9 cellular contexts compared by ENCODE assay signal in genomic region chr3:46214751-46215352, GRCh38. TPM values are rescaled to one million over a fixed set of nuclear protein-coding genes. Genes with fewer than 3 reads are reported as not detected.
DNase-seq lines count a peak whose midpoint lies in the region; ATAC-seq and TF ChIP-seq lines count a peak whose summit lies in the region.
"Had no signal": no experiment of that assay in that cellular context is flagged by ENCODE, and none has a peak within 500 bp of the region (broad histone marks: within the 10 kb centered on the region; RNA-seq: fewer than 3 reads in every experiment).

No MANE protein-coding gene starts in this region.

- no peak overlapping the region for H3K27ac Mint-ChIP-seq in MCF 10A (ENCODE audit: low read depth, unreplicated experiment)

- H3K4me3 Mint-ChIP-seq in MCF 10A (ENCODE audit: unreplicated experiment), result no peak overlapping the region
- no peak overlapping the region for H3K4me3 Mint-ChIP-seq in activated T-cell treated with anti-CD3 and anti-CD28 coated beads, Interleukin-2, amount 50 U/mL, for 4 hours

- peaks cover 14% of the 10 kb centered on the region for H3K9me3 Mint-ChIP-seq in MCF 10A (ENCODE audit: unreplicated experiment)
- no peaks in the 10 kb centered on the region for H3K9me3 Mint-ChIP-seq in activated T-cell treated with anti-CD3 and anti-CD28 coated beads, Interleukin-2, amount 50 U/mL, for 4 hours

- H3K9me3 ChIP-seq in breast epithelium, result no peaks in the 10 kb centered on the region
- no peaks in the 10 kb centered on the region for H3K9me3 ChIP-seq in thyroid gland

- H3K4me3 ChIP-seq in breast epithelium (no peak overlapping the region), thyroid gland (replicated peaks in 1 of 3) (no peak overlapping the region)

- no peak overlapping the region for H3K27ac ChIP-seq in breast epithelium
- H3K27ac ChIP-seq in thyroid gland, result no peak overlapping the region

- TF ChIP-seq POLR2A in breast epithelium (IDR thresholded peaks at IDR 0.05), result no peak
- TF ChIP-seq POLR2A in thyroid gland (IDR thresholded peaks at IDR 0.05), result no peak

- H3K36me3 Mint-ChIP-seq in MCF 10A (ENCODE audit: insufficient read depth, unreplicated experiment), result no peaks in the 10 kb centered on the region
- no peaks in the 10 kb centered on the region for H3K36me3 Mint-ChIP-seq in activated T-cell treated with anti-CD3 and anti-CD28 coated beads, Interleukin-2, amount 50 U/mL, for 4 hours (ENCODE audit: insufficient read depth)

- no peak for DNase-seq in MCF 10A (ENCODE audit: unreplicated experiment)
- no peak for DNase-seq in breast epithelium (ENCODE audit: low spot score in 2 of 2)
- DNase-seq in NCI-H2107 treated with DMSO at 0.1 percent for 48 hours (lab: John Stamatoyannopoulos, UW; ENCODE audit: unreplicated experiment), result peak; percentile 95
- DNase-seq in dermis blood vessel endothelial cell, result peak; percentile 11
- peak; percentile 25 to 26 for DNase-seq in thyroid gland
- DNase-seq in NCI-H1048 (lab: John Stamatoyannopoulos, UW), result no peak
- DNase-seq in activated T-cell treated with anti-CD3 and anti-CD28 coated beads, Interleukin-2, amount 50 U/mL, for 4 hours, result no peak

- POLR2A ChIA-PET in MCF 10A (lab: Yijun Ruan, JAX), result interaction anchor here (0.6 to 1.3 kb wide), 2 partner anchors 29 to 171 kb away, joined by 3 to 5 read pairs; no protein-coding TSS in a partner anchor

- ATAC-seq in activated T-cell treated with anti-CD3 and anti-CD28 coated beads, Interleukin-2, amount 50 U/mL, for 4 hours, result no peak
- ATAC-seq in GM21619 (IDR thresholded peaks at IDR 0.05; ENCODE audit: unreplicated experiment), result no peak

- H3K4me1 Mint-ChIP-seq in MCF 10A (ENCODE audit: insufficient read depth, unreplicated experiment), result no peaks in the 10 kb centered on the region
- no peaks in the 10 kb centered on the region for H3K4me1 Mint-ChIP-seq in activated T-cell treated with anti-CD3 and anti-CD28 coated beads, Interleukin-2, amount 50 U/mL, for 4 hours (ENCODE audit: low read depth)

- H3K36me3 ChIP-seq in breast epithelium (no peaks in the 10 kb centered on the region), thyroid gland (no peaks in the 10 kb centered on the region)

- TF ChIP-seq CTCF in MCF 10A (IDR thresholded peaks at IDR 0.05; ENCODE audit: unreplicated experiment) (peak; percentile 44), breast epithelium (IDR thresholded peaks at IDR 0.05) (no peak), thyroid gland (IDR thresholded peaks at IDR 0.05) (no peak)

- 23% methylated on average over 1 of the region's 1 CpG; no CpG with 5 or more reads in 1 of the 2 donors for WGBS in thyroid gland, 2 donors

- H3K27me3 ChIP-seq in breast epithelium (no peaks in the 10 kb centered on the region), thyroid gland (no peaks in the 10 kb centered on the region)

- intact Hi-C loops in MCF 10A (cut with micrococcal nuclease), result loop anchor here (1.0 kb wide), 1 partner anchor 157 kb away; no protein-coding TSS in a partner anchor
- intact Hi-C loops in breast epithelium (cut with DNase I; ENCODE audit: low total_unique reads), result no loop called here
- intact Hi-C loops in thyroid gland (cut with DNase I), result no loop called here

- CTCF ChIA-PET in MCF 10A (lab: Yijun Ruan, JAX), result interaction anchor here (0.6 to 7.0 kb wide), 12 partner anchors 8 to 524 kb away, joined by 3 to 89 read pairs (median 4); partner anchors contain the start of gene CCR5

- no TSS peak for BruUV-seq in MCF 10A (replicated peaks; lab: Mats Ljungman, UMichigan)

- H3K4me1 ChIP-seq in breast epithelium (no peaks in the 10 kb centered on the region), thyroid gland (no peaks in the 10 kb centered on the region)

- H3K27me3 Mint-ChIP-seq in MCF 10A (ENCODE audit: insufficient read depth, unreplicated experiment), result peaks cover 12% of the 10 kb centered on the region
- no peaks in the 10 kb centered on the region for H3K27me3 Mint-ChIP-seq in activated T-cell treated with anti-CD3 and anti-CD28 coated beads, Interleukin-2, amount 50 U/mL, for 4 hours (ENCODE audit: low read depth)

RNA-seq across cellular contexts. Expression of gene CCR1, which starts 6.7 kb away (rescaled TPM):
- not detected in 2 replicates for total RNA-seq in MCF 10A (2022)
- total RNA-seq in breast epithelium, result 10 to 100 TPM in 1 of 3 donors, 1 to 10 TPM in 2; 4.3 to 15.0 (median 9.2) TPM
- not detected in 2 replicates for total RNA-seq in dermis blood vessel endothelial cell
- total RNA-seq in thyroid gland, result 1 to 10 TPM in 3 of 4 donors, under 1 TPM in 1; 0.98 to 3.4 (median 2.3) TPM
- 1 to 10 TPM in 2 of 3 donors, under 1 TPM in 1; 0.57 to 3.2 (median 1.2) TPM for total RNA-seq in activated T-cell treated with anti-CD3 and anti-CD28 coated beads, Interleukin-2, amount 50 U/mL, for 4 hours

RNA-seq across cellular contexts. Expression of gene CCR3, which starts 27.4 kb away (rescaled TPM):
- total RNA-seq in MCF 10A (2022), result not detected in 2 replicates
- not detected for total RNA-seq in breast epithelium
- total RNA-seq in dermis blood vessel endothelial cell, result not detected in 2 replicates
- not detected for total RNA-seq in thyroid gland
- total RNA-seq in activated T-cell treated with anti-CD3 and anti-CD28 coated beads, Interleukin-2, amount 50 U/mL, for 4 hours, result not detected
- total RNA-seq: frontal cortex had no signal

Comparison
In these comparisons a context has a peak if more than half of its experiments do, and no peak if none do; other contexts are left out.
1. DNase-seq: peak in NCI-H2107 treated with DMSO at 0.1 percent for 48 hours (single experiment), dermis blood vessel endothelial cell (single experiment) and thyroid gland (2 of 2); none in MCF 10A (single experiment), breast epithelium (0 of 2), NCI-H1048 (single experiment) and activated T-cell treated with anti-CD3 and anti-CD28 coated beads, Interleukin-2, amount 50 U/mL, for 4 hours (single experiment).